8 cellular contexts compared by ENCODE assay signal in genomic region chr2:197813093-197813787, GRCh38. TPM values are rescaled to one million over a fixed set of nuclear protein-coding genes. Genes with fewer than 3 reads are reported as not detected.
A peak's percentile ranks its signal among the peaks of the same experiment; 100 is the strongest.
DNase-seq lines count a peak whose midpoint lies in the region; ATAC-seq and TF ChIP-seq lines count a peak whose summit lies in the region.

No MANE protein-coding gene starts in this region.

- DNase-seq in AG20443 (ENCODE audit: low spot score): peak; percentile 62
- peak; percentile 33 for DNase-seq in NCI-H226
- DNase-seq in dorsolateral prefrontal cortex: no peak
- DNase-seq in osteoblast (ENCODE audit: insufficient read length, low spot score, missing footprints): no peak
- no peak for DNase-seq in NCI-H146 (lab: John Stamatoyannopoulos, UW)

- no peak overlapping the region for H3K4me2 ChIP-seq in osteoblast (ENCODE audit: insufficient read depth, low read length)

- no peaks in the 10 kb centered on the region for H3K9me3 ChIP-seq in osteoblast (ENCODE audit: low read depth, low read length)

- H2AFZ ChIP-seq in osteoblast (ENCODE audit: low read length): no peak overlapping the region

- no peak overlapping the region for H3K4me3 ChIP-seq in dorsolateral prefrontal cortex
- H3K4me3 ChIP-seq in osteoblast (ENCODE audit: insufficient read depth, low read length): no peak overlapping the region

- no peaks in the 10 kb centered on the region for H3K27me3 ChIP-seq in dorsolateral prefrontal cortex
- no peaks in the 10 kb centered on the region for H3K27me3 ChIP-seq in osteoblast (ENCODE audit: insufficient read depth, low read length)

- no peak overlapping the region for H3K27ac ChIP-seq in dorsolateral prefrontal cortex
- H3K27ac ChIP-seq in osteoblast (ENCODE audit: low read depth, low read length): no peak overlapping the region

- no peaks in the 10 kb centered on the region for H4K20me1 ChIP-seq in osteoblast (ENCODE audit: insufficient read depth, low read length)

- H3K4me1 ChIP-seq in osteoblast (ENCODE audit: insufficient read depth, low read length): no peaks in the 10 kb centered on the region

- intact Hi-C loops in dorsolateral prefrontal cortex (cut with DNase I): no loop called here

- peak; percentile 67 for ATAC-seq in GM18909 (IDR thresholded peaks at IDR 0.05; ENCODE audit: poor library complexity, unreplicated experiment)
- ATAC-seq in HG02852 (IDR thresholded peaks at IDR 0.05; ENCODE audit: unreplicated experiment): no peak
- ATAC-seq in GM21825 (IDR thresholded peaks at IDR 0.05; ENCODE audit: unreplicated experiment): no peak

- H3K36me3 ChIP-seq in osteoblast (ENCODE audit: insufficient read depth, low read length): no peaks in the 10 kb centered on the region

- TF ChIP-seq CTCF in dorsolateral prefrontal cortex (IDR thresholded peaks at IDR 0.05 in 54 of 56, conservative IDR thresholded peaks at IDR 0.05 in 2 of 56; ENCODE audit: low read depth in 1 of 56, partially characterized antibody in 56 of 56): peak in 53 of 56 donors; percentile 13 to 59 (median 42)
- peak; percentile 75 for TF ChIP-seq CTCF in osteoblast (IDR thresholded peaks at IDR 0.05; ENCODE audit: extremely low read depth, low read depth, low read length)

- no peaks in the 10 kb centered on the region for H3K79me2 ChIP-seq in osteoblast (ENCODE audit: insufficient read depth, low read length)

RNA-seq across cellular contexts. Expression of gene PLCL1, which starts 8.8 kb away (rescaled TPM):
- total RNA-seq in dorsolateral prefrontal cortex (100 to 1,000 TPM in 2 of 120 experiments, 10 to 100 TPM in 118; 25.2 to 120 (median 49.4) TPM), osteoblast (3.2 and 4.0 TPM in 2 replicates)

RNA-seq across cellular contexts. Expression of gene BOLL, which starts 28.1 kb away (rescaled TPM):
- total RNA-seq in dorsolateral prefrontal cortex: under 1 TPM in 1 of 120 experiments, not detected in 119; 0.35 TPM
- not detected in 2 replicates for total RNA-seq in osteoblast

Comparison
In these comparisons a context has a peak if more than half of its experiments do, and no peak if none do; other contexts are left out.
1. DNase-seq: peak in AG20443 (single experiment) and NCI-H226 (single experiment); none in dorsolateral prefrontal cortex (0 of 10), osteoblast (single experiment) and NCI-H146 (single experiment).